Comparison of ENCODE assay signal across 1 cellular context in genomic region chr1:30191154-30191702, GRCh38.
TF ChIP-seq lines count a peak whose summit lies in the region.

No MANE protein-coding gene starts in this region.

TF ChIP-seq in GM23338, 12 proteins besides CTCF, POLR2A, EP300 and RAD21 (continued from another document):
- TF ChIP-seq NANOG (IDR thresholded peaks at IDR 0.05; ENCODE audit: borderline replicate concordance) (no peak), EZH2 (IDR thresholded peaks at IDR 0.05; ENCODE audit: low read depth, unreplicated experiment) (no peak), ZNF114 (CRISPR knock-in tag; IDR thresholded peaks at IDR 0.05) (no peak)
